Comparison of ENCODE assay signal across 8 cellular contexts in genomic region chr15:51751687-51752683, GRCh38. TPM values are rescaled to one million over a fixed set of nuclear protein-coding genes. Genes with fewer than 3 reads are reported as not detected.
DNase-seq lines count a peak whose midpoint lies in the region; TF ChIP-seq lines count a peak whose summit lies in the region.

No MANE protein-coding gene starts in this region.

- H3K4me1 ChIP-seq in GM23248 (ENCODE audit: insufficient read depth) (no peaks in the 10 kb centered on the region), osteoblast (ENCODE audit: insufficient read depth, low read length) (peaks cover 6% of the 10 kb centered on the region)

- H3K79me2 ChIP-seq in GM23248 (ENCODE audit: insufficient read depth) (0 out of 2 replicates have a peak, but pooled peaks cover 7% of the 10 kb centered on the region), osteoblast (ENCODE audit: insufficient read depth, low read length) (no peaks in the 10 kb centered on the region)

- H2AFZ ChIP-seq in GM23248 (peak overlapping the region; percentile 86), osteoblast (ENCODE audit: low read length) (peak overlapping the region; percentile 90)

- H3K4me3 ChIP-seq in GM23248 (peak overlapping the region; percentile 87), osteoblast (ENCODE audit: insufficient read depth, low read length) (peak overlapping the region; percentile 72)

- peak overlapping the region; percentile 87 for H3K4me2 ChIP-seq in GM23248 (ENCODE audit: unreplicated experiment)
- H3K4me2 ChIP-seq in osteoblast (ENCODE audit: insufficient read depth, low read length) = peak overlapping the region; percentile 82

- WGBS in GM23248 (ENCODE audit: low coverage in 1 of 2, low lambda C conversion rate in 2 of 2, missing lambda C conversion rate in 2 of 2), 2 experiments = 7 to 8% methylated on average over 44 to 47 of the region's 73 CpGs

- H3K9me2 ChIP-seq in GM23248 (ENCODE audit: insufficient read depth) = no peaks in the 10 kb centered on the region

- H3K27me3 ChIP-seq in GM23248 (replicated peaks; ENCODE audit: insufficient read depth) (peaks cover 26% of the 10 kb centered on the region), osteoblast (ENCODE audit: insufficient read depth, low read length) (peaks cover 40% of the 10 kb centered on the region)

- H3K27ac ChIP-seq in GM23248 = no peak overlapping the region
- no peak overlapping the region for H3K27ac ChIP-seq in osteoblast (ENCODE audit: low read depth, low read length)

- H3F3A ChIP-seq in GM23248 (ENCODE audit: insufficient read depth) = 0 out of 2 replicates have a peak, but pooled peaks cover 6% of the 10 kb centered on the region

- H4K20me1 ChIP-seq in GM23248 (ENCODE audit: insufficient read depth) (no peaks in the 10 kb centered on the region), osteoblast (ENCODE audit: insufficient read depth, low read length) (no peaks in the 10 kb centered on the region)

- intact Hi-C loops in head of caudate nucleus (cut with DNase I) = no loop called here

- DNase-seq in NCI-H1417 (lab: John Stamatoyannopoulos, UW) = peak; percentile 25 to 82 (median 70)
- no peak for DNase-seq in NCI-H1417 treated with DMSO at 0.1 percent for 48 hours (lab: John Stamatoyannopoulos, UW)
- DNase-seq in GM23248 = peak; percentile 61
- peak; percentile 18 for DNase-seq in LoVo (ENCODE audit: low spot score)
- DNase-seq in activated naive CD4-positive, alpha-beta T cell treated with Interleukin-2 at 50 U/mL for 16 hours = peak; percentile 20
- DNase-seq in head of caudate nucleus = peak in 37 of 42 donors; percentile 35 to 76 (median 55)
- peak; percentile 86 for DNase-seq in osteoblast (ENCODE audit: insufficient read length, low spot score, missing footprints)
- no peak for DNase-seq in activated gamma-delta T cell (lab: John Stamatoyannopoulos, UW)

- H3K36me3 ChIP-seq in GM23248 (ENCODE audit: low read depth) (no peaks in the 10 kb centered on the region), osteoblast (ENCODE audit: insufficient read depth, low read length) (no peaks in the 10 kb centered on the region)

- no peak for TF ChIP-seq CTCF in osteoblast (IDR thresholded peaks at IDR 0.05; ENCODE audit: extremely low read depth, low read depth, low read length)

- H3K9me3 ChIP-seq in GM23248 (ENCODE audit: low read depth) (no peaks in the 10 kb centered on the region), osteoblast (ENCODE audit: low read depth, low read length) (no peaks in the 10 kb centered on the region)

- in situ Hi-C loops in GM23248 (cut with MboI) = no loop called here

- no peak overlapping the region for H3K9ac ChIP-seq in GM23248

RNA-seq across cellular contexts. Expression of gene TMOD2, which starts 0.6 kb away (rescaled TPM):
- 5.9 and 7.8 TPM in 2 replicates for total RNA-seq in GM23248 (2014; rRNA removed; shearing (Covaris generic))
- 4.1 and 4.6 TPM in 2 replicates for polyA plus RNA-seq in GM23248 (2016; fragmentation: Nextera tagmentation; extraction: Ambion mirVana)
- total RNA-seq in osteoblast = 9.8 and 10.3 TPM in 2 replicates

RNA-seq across cellular contexts. Expression of gene LYSMD2, which starts 14.5 kb away (rescaled TPM):
- 6.3 and 7.5 TPM in 2 replicates for total RNA-seq in GM23248 (2014; rRNA removed; shearing (Covaris generic))
- 6.7 and 8.1 TPM in 2 replicates for polyA plus RNA-seq in GM23248 (2016; fragmentation: Nextera tagmentation; extraction: Ambion mirVana)
- 3.3 and 4.7 TPM in 2 replicates for total RNA-seq in osteoblast

Comparison
In these comparisons a context has a peak if more than half of its experiments do, and no peak if none do; other contexts are left out.
1. DNase-seq: peak in NCI-H1417 (3 of 3), GM23248 (single experiment), LoVo (single experiment), activated naive CD4-positive, alpha-beta T cell treated with Interleukin-2 at 50 U/mL for 16 hours (single experiment), head of caudate nucleus (37 of 42) and osteoblast (single experiment); none in NCI-H1417 treated with DMSO at 0.1 percent for 48 hours (single experiment) and activated gamma-delta T cell (single experiment).